Comparison of ENCODE assay signal across 1 cellular context in genomic region chr17:63476494-63476856, GRCh38.
A peak's percentile ranks its signal among the peaks of the same experiment; 100 is the strongest.
TF ChIP-seq lines count a peak whose summit lies in the region.

No MANE protein-coding gene starts in this region.

TF ChIP-seq in SK-N-SH, 30 proteins besides CTCF, POLR2A, EP300 and RAD21 (continued from another document):
- TF ChIP-seq PBX3 (IDR thresholded peaks at IDR 0.05), result no peak
- TF ChIP-seq, protein P1, sequence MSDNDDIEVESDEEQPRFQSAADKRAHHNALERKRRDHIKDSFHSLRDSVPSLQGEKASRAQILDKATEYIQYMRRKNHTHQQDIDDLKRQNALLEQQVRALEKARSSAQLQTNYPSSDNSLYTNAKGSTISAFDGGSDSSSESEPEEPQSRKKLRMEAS (IDR thresholded peaks at IDR 0.05; ENCODE audit: low read depth), result peak; percentile 18; the same call in 1 of the 2 replicates
- TF ChIP-seq USF2 (IDR thresholded peaks at IDR 0.05; ENCODE audit: borderline replicate concordance, low read depth, low read length), result no peak
- TF ChIP-seq, protein P2, sequence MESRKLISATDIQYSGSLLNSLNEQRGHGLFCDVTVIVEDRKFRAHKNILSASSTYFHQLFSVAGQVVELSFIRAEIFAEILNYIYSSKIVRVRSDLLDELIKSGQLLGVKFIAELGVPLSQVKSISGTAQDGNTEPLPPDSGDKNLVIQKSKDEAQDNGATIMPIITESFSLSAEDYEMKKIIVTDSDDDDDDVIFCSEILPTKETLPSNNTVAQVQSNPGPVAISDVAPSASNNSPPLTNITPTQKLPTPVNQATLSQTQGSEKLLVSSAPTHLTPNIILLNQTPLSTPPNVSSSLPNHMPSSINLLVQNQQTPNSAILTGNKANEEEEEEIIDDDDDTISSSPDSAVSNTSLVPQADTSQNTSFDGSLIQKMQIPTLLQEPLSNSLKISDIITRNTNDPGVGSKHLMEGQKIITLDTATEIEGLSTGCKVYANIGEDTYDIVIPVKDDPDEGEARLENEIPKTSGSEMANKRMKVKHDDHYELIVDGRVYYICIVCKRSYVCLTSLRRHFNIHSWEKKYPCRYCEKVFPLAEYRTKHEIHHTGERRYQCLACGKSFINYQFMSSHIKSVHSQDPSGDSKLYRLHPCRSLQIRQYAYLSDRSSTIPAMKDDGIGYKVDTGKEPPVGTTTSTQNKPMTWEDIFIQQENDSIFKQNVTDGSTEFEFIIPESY (IDR thresholded peaks at IDR 0.05; ENCODE audit: borderline replicate concordance, low read depth), result no peak
- no peak for TF ChIP-seq TCF12 (IDR thresholded peaks at IDR 0.05)
- TF ChIP-seq ELF1 (IDR thresholded peaks at IDR 0.05), result no peak
- peak; percentile 55; the same call in 1 of the 2 replicates for TF ChIP-seq REST (IDR thresholded peaks at IDR 0.05; ENCODE audit: low read depth, low read length)
- no peak for TF ChIP-seq YY1 (IDR thresholded peaks at IDR 0.05; ENCODE audit: low read depth)
